ENCODE assay signal across 1 cellular context in genomic region chr1:100597069-100597741, GRCh38.
A peak's percentile ranks its signal among the peaks of the same experiment; 100 is the strongest.
TF ChIP-seq lines count a peak whose summit lies in the region.

No MANE protein-coding gene starts in this region.

TF ChIP-seq in K562, 482 proteins besides CTCF, POLR2A, EP300 and RAD21 (continued from another document):
- TF ChIP-seq PBX2 (CRISPR knock-in tag; IDR thresholded peaks at IDR 0.05; ENCODE audit: low read depth) (no peak), PBX2 (tag; conservative IDR thresholded peaks at IDR 0.05; ENCODE audit: low read depth) (peak; percentile 33), NUFIP1 (IDR thresholded peaks at IDR 0.05; ENCODE audit: partially characterized antibody) (no peak), NR2F6 (CRISPR knock-in tag; IDR thresholded peaks at IDR 0.05) (no peak), HNRNPK (IDR thresholded peaks at IDR 0.05; ENCODE audit: low read depth, low read length, poor library complexity, severe bottlenecking) (no peak), NCOA2 (IDR thresholded peaks at IDR 0.05; ENCODE audit: partially characterized antibody in 2 of 2) (no peak), ZNF184 (CRISPR knock-in tag; IDR thresholded peaks at IDR 0.05) (no peak), ZNF77 (CRISPR knock-in tag; IDR thresholded peaks at IDR 0.05) (no peak), TARDBP (IDR thresholded peaks at IDR 0.05) (no peak), SAP30 (IDR thresholded peaks at IDR 0.05; ENCODE audit: borderline replicate concordance, insufficient read depth, low read depth, low read length, poor library complexity, severe bottlenecking) (no peak), KLF1 (tag; IDR thresholded peaks at IDR 0.05) (no peak), BCOR (IDR thresholded peaks at IDR 0.05) (no peak), KDM1A (IDR thresholded peaks at IDR 0.05) (no peak), SPI1 (IDR thresholded peaks at IDR 0.05; ENCODE audit: borderline replicate concordance, low read depth, low read length) (peak; percentile 95), MBD1 (CRISPR knock-in tag; IDR thresholded peaks at IDR 0.05) (no peak), DPF2 (IDR thresholded peaks at IDR 0.05) (no peak), SIRT6 (IDR thresholded peaks at IDR 0.05; ENCODE audit: low read depth, low read length) (no peak), ILK (tag; IDR thresholded peaks at IDR 0.05; ENCODE audit: borderline replicate concordance, low read depth) (no peak), ZNF695 (CRISPR knock-in tag; IDR thresholded peaks at IDR 0.05) (no peak), NFYB (IDR thresholded peaks at IDR 0.05; ENCODE audit: extremely low read depth, insufficient read length) (no peak), FOSL1 (tag; conservative IDR thresholded peaks at IDR 0.05) (peak; percentile 70), RBM22 (IDR thresholded peaks at IDR 0.05; ENCODE audit: low read depth, low read length, poor library complexity, severe bottlenecking) (no peak), POLR3G (IDR thresholded peaks at IDR 0.05; ENCODE audit: extremely low read depth, insufficient read length, insufficient replicate concordance) (no peak)
- TF ChIP-seq, protein P1, sequence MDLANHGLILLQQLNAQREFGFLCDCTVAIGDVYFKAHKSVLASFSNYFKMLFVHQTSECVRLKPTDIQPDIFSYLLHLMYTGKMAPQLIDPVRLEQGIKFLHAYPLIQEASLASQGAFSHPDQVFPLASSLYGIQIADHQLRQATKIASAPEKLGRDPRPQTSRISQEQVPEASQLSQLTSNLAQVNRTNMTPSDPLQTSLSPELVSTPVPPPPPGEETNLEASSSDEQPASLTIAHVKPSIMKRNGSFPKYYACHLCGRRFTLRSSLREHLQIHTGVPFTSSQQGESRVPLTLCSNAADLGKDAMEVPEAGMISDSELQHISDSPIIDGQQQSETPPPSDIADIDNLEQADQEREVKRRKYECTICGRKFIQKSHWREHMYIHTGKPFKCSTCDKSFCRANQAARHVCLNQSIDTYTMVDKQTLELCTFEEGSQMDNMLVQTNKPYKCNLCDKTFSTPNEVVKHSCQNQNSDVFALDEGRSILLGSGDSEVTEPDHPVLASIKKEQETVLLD (IDR thresholded peaks at IDR 0.05) = no peak
- TF ChIP-seq, protein P2, sequence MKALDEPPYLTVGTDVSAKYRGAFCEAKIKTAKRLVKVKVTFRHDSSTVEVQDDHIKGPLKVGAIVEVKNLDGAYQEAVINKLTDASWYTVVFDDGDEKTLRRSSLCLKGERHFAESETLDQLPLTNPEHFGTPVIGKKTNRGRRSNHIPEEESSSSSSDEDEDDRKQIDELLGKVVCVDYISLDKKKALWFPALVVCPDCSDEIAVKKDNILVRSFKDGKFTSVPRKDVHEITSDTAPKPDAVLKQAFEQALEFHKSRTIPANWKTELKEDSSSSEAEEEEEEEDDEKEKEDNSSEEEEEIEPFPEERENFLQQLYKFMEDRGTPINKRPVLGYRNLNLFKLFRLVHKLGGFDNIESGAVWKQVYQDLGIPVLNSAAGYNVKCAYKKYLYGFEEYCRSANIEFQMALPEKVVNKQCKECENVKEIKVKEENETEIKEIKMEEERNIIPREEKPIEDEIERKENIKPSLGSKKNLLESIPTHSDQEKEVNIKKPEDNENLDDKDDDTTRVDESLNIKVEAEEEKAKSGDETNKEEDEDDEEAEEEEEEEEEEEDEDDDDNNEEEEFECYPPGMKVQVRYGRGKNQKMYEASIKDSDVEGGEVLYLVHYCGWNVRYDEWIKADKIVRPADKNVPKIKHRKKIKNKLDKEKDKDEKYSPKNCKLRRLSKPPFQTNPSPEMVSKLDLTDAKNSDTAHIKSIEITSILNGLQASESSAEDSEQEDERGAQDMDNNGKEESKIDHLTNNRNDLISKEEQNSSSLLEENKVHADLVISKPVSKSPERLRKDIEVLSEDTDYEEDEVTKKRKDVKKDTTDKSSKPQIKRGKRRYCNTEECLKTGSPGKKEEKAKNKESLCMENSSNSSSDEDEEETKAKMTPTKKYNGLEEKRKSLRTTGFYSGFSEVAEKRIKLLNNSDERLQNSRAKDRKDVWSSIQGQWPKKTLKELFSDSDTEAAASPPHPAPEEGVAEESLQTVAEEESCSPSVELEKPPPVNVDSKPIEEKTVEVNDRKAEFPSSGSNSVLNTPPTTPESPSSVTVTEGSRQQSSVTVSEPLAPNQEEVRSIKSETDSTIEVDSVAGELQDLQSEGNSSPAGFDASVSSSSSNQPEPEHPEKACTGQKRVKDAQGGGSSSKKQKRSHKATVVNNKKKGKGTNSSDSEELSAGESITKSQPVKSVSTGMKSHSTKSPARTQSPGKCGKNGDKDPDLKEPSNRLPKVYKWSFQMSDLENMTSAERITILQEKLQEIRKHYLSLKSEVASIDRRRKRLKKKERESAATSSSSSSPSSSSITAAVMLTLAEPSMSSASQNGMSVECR (CRISPR knock-in tag; IDR thresholded peaks at IDR 0.05) = no peak
- TF ChIP-seq, protein P3, sequence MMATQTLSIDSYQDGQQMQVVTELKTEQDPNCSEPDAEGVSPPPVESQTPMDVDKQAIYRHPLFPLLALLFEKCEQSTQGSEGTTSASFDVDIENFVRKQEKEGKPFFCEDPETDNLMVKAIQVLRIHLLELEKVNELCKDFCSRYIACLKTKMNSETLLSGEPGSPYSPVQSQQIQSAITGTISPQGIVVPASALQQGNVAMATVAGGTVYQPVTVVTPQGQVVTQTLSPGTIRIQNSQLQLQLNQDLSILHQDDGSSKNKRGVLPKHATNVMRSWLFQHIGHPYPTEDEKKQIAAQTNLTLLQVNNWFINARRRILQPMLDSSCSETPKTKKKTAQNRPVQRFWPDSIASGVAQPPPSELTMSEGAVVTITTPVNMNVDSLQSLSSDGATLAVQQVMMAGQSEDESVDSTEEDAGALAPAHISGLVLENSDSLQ (IDR thresholded peaks at IDR 0.05) = peak; percentile 43; the same call in 1 of the 2 replicates
